In the genomic region with DNA sequence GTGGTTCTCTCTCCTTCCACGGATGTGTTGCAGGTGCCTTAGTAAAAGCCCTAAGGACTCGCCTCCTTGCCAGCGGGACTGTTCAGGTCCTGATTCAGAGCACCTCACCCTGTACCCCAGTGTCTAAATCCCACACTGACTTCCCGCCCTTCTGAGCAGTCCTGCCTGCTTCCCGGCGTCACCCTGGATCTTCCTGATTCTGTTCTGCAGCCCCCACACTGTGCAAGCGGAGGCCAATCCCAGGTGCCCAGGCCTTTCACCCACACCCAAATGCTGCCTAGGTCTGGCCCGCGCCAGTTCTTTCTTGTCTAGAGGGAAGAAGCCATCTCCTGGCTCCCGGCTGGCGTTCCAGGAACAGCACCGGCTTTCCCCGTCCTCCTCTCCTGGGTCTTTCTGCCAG, we compare ENCODE assay signal across 23 cellular contexts.
DNase-seq lines count a peak whose midpoint lies in the region; ATAC-seq, FAIRE-seq and TF ChIP-seq lines count a peak whose summit lies in the region.
"Had no signal": no experiment of that assay in that cellular context is flagged by ENCODE, and none has a peak within 500 bp of the region (broad histone marks: within the 10 kb centered on the region; RNA-seq: fewer than 3 reads in every experiment).

No MANE protein-coding gene starts in this region.

- H3K27me3 Mint-ChIP-seq in GM23338 (ENCODE audit: insufficient read depth, low read depth, poor library complexity) = peaks cover 2% of the 10 kb centered on the region
- peaks cover under 1% of the 10 kb centered on the region for H3K27me3 Mint-ChIP-seq in glutamatergic neuron (ENCODE audit: unreplicated experiment)

- H3K4me3 ChIP-seq in GM23338 (no peak overlapping the region), H1 (ENCODE audit: extremely low read depth in 1 of 4, insufficient read depth in 2 of 4, low read depth in 3 of 4, low read length in 4 of 4) (no peak overlapping the region), neuronal stem cell (ENCODE audit: low read length in 2 of 2) (no peak overlapping the region), hepatocyte (no peak overlapping the region)
- H3K4me3 ChIP-seq: BLaER1, GM23248 had no signal

- H2BK5ac ChIP-seq in H1 (ENCODE audit: low read depth, low read length) (no peak overlapping the region), neuronal stem cell (ENCODE audit: low read length) (no peak overlapping the region)

- POLR2A ChIA-PET in H1 (lab: Charles Lee; ENCODE audit: partially characterized antibody) = interaction anchor here (0.6 kb wide), 1 partner anchor 185 kb away, joined by 3 read pairs; no protein-coding TSS in a partner anchor

- FAIRE-seq in H1 (lab: Jason Lieb, UNC) = no peak
- FAIRE-seq: A204.1, G401.6, GM12892 had no signal

- no peaks in the 10 kb centered on the region for H3K79me2 ChIP-seq in GM23338 (replicated peaks; ENCODE audit: insufficient read depth)
- H3K79me2 ChIP-seq in H1 (ENCODE audit: control insufficient read depth in 1 of 2, insufficient read depth in 2 of 2, low read length in 2 of 2) = no peaks in the 10 kb centered on the region
- H3K79me2 ChIP-seq in hepatocyte = no peaks in the 10 kb centered on the region

- H2AK5ac ChIP-seq in H1 (ENCODE audit: low read depth, low read length) (no peak overlapping the region), neuronal stem cell (ENCODE audit: low read depth, low read length) (peak overlapping the region; percentile 47)

- no peak overlapping the region for H4K91ac ChIP-seq in H1 (replicated peaks; ENCODE audit: insufficient read length, low read length)
- H4K91ac ChIP-seq in neuronal stem cell (ENCODE audit: low read depth, low read length, poor library complexity) = peak overlapping the region; percentile 3

- H3K23ac ChIP-seq in H1 (ENCODE audit: insufficient read length) = no peak overlapping the region
- H3K23ac ChIP-seq in neuronal stem cell (ENCODE audit: low read depth, low read length, poor library complexity) = no peak overlapping the region

- H3K4me2 ChIP-seq in GM23338 (no peak overlapping the region), H1 (ENCODE audit: insufficient read depth in 1 of 2, low read depth in 2 of 2, low read length in 2 of 2) (no peak overlapping the region), neuronal stem cell (ENCODE audit: insufficient read depth, low read length, poor library complexity, severe bottlenecking) (no peak overlapping the region), hepatocyte (no peak overlapping the region)
- H3K4me2 ChIP-seq: BLaER1 had no signal

- H3K4me1 ChIP-seq in GM23338 (ENCODE audit: insufficient read depth) (no peaks in the 10 kb centered on the region), H1 (replicated peaks in 1 of 4; ENCODE audit: control insufficient read depth in 3 of 4, insufficient read depth in 4 of 4, low read length in 3 of 4) (no peaks in the 10 kb centered on the region), foreskin keratinocyte (peaks cover 9% of the 10 kb centered on the region), neuronal stem cell (ENCODE audit: control insufficient read depth in 2 of 2, insufficient read depth in 1 of 2, low read depth in 1 of 2, low read length in 2 of 2) (no peaks in the 10 kb centered on the region), hepatocyte (ENCODE audit: insufficient read depth) (no peaks in the 10 kb centered on the region)
- H3K4me1 ChIP-seq: BLaER1, Caco-2 had no signal

- no peaks in the 10 kb centered on the region; the same call in 1 of the 2 replicates for H3K36me3 ChIP-seq in GM23338 (ENCODE audit: insufficient read depth)
- no peaks in the 10 kb centered on the region for H3K36me3 ChIP-seq in H1 (ENCODE audit: control insufficient read depth in 2 of 4, insufficient read depth in 4 of 4, low read length in 3 of 4)
- no peaks in the 10 kb centered on the region for H3K36me3 ChIP-seq in neuronal stem cell (replicated peaks in 1 of 2; ENCODE audit: control insufficient read depth in 2 of 2, insufficient read depth in 2 of 2, low read length in 2 of 2)
- H3K36me3 ChIP-seq in hepatocyte (replicated peaks; ENCODE audit: insufficient read depth, low read depth) = no peaks in the 10 kb centered on the region
- H3K36me3 ChIP-seq: BLaER1 had no signal

- H3K9me3 Mint-ChIP-seq in GM23338 (peaks cover 14% of the 10 kb centered on the region), glutamatergic neuron (ENCODE audit: unreplicated experiment) (peaks cover 2% of the 10 kb centered on the region)

- H3F3A ChIP-seq in GM23338 (replicated peaks; ENCODE audit: low read depth) = no peaks in the 10 kb centered on the region

- H3K4ac ChIP-seq in H1 (replicated peaks; ENCODE audit: insufficient read length, low read depth, low read length) (no peak overlapping the region), neuronal stem cell (ENCODE audit: low read length) (no peak overlapping the region)

- H2BK15ac ChIP-seq in H1 (ENCODE audit: low read length) (no peak overlapping the region), neuronal stem cell (ENCODE audit: low read length) (no peak overlapping the region)

- no peak overlapping the region for H2BK20ac ChIP-seq in H1 (ENCODE audit: low read length)

- ATAC-seq in GM23338 = no peak
- ATAC-seq in foreskin keratinocyte = peak; percentile 67
- ATAC-seq: CD8-positive, alpha-beta T cell had no signal

- H2AFZ ChIP-seq in GM23338 = peak overlapping the region; percentile 66; the same call in 1 of the 2 replicates
- 0 out of 2 replicates have a peak overlapping the region, but pooled peaks have one; percentile 74 for H2AFZ ChIP-seq in H1 (ENCODE audit: low read length)
- no peak overlapping the region for H2AFZ ChIP-seq in neuronal stem cell (ENCODE audit: low read length)
- H2AFZ ChIP-seq in hepatocyte = no peak overlapping the region
- H2AFZ ChIP-seq: GM23248 had no signal

- H3K23me2 ChIP-seq in H1 (ENCODE audit: low read depth, low read length) = peaks cover 9% of the 10 kb centered on the region; the same call in 1 of the 2 replicates

- H3K18ac ChIP-seq in H1 (ENCODE audit: extremely low read depth, low read length) (no peak overlapping the region), neuronal stem cell (ENCODE audit: low read length) (peak overlapping the region; percentile 24)

- H3K4me1 Mint-ChIP-seq in GM23338 (no peaks in the 10 kb centered on the region), glutamatergic neuron (ENCODE audit: low read depth, unreplicated experiment) (no peaks in the 10 kb centered on the region)
- H3K4me1 Mint-ChIP-seq: B cell; CD4-positive, CD25-positive, alpha-beta regulatory T cell had no signal

- no peak overlapping the region for H3K56ac ChIP-seq in H1 (replicated peaks; ENCODE audit: insufficient read length, low read depth, low read length)

- WGBS in H1 (ENCODE audit: extremely low coverage in 1 of 2, insufficient coverage in 1 of 2, insufficient read length in 1 of 2, insufficient replicate concordance in 2 of 2, low coverage in 1 of 2, low lambda C conversion rate in 2 of 2, missing lambda C conversion rate in 1 of 2), 2 experiments = 93% methylated on average over 13 of the region's 13 CpGs; no CpG with 5 or more reads in 1 of the 2 experiments
- WGBS in neuronal stem cell (ENCODE audit: extremely low coverage in 2 of 2, insufficient read length in 2 of 2, insufficient replicate concordance in 1 of 2), 2 donors = no CpG with 5 or more reads among the region's 13 CpGs
- WGBS in hepatocyte (ENCODE audit: low lambda C conversion rate, missing lambda C conversion rate) = 92% methylated on average over 13 of the region's 13 CpGs

- DNase-seq in GM23338 (ENCODE audit: low spot score) (no peak), H1 (ENCODE audit: low read depth in 1 of 2, low spot score in 2 of 2) (no peak), foreskin keratinocyte (no peak), neuronal stem cell (ENCODE audit: low spot score) (no peak), RPMI8226 (no peak), glutamatergic neuron (no peak), mucosa of gallbladder (ENCODE audit: low spot score) (no peak), hepatocyte (ENCODE audit: low spot score) (no peak)
- DNase-seq: Caco-2; CD4-positive, CD25-positive, alpha-beta regulatory T cell; CD8-positive, alpha-beta T cell; DMS153; DND-41; GM23248; H7; HCEC 1CT had no signal

- no peak overlapping the region for H3K14ac ChIP-seq in H1 (ENCODE audit: insufficient read length)
- H3K14ac ChIP-seq in neuronal stem cell (ENCODE audit: low read length) = no peak overlapping the region

- H3K27me3 ChIP-seq in GM23338 (ENCODE audit: insufficient read depth) (no peaks in the 10 kb centered on the region), H1 (replicated peaks in 1 of 4; ENCODE audit: control insufficient read depth in 3 of 4, extremely low read depth in 1 of 4, insufficient read depth in 3 of 4, low read length in 3 of 4) (no peaks in the 10 kb centered on the region), foreskin keratinocyte (no peaks in the 10 kb centered on the region), neuronal stem cell (ENCODE audit: control insufficient read depth in 3 of 3, insufficient read depth in 3 of 3, low read depth in 1 of 3, low read length in 3 of 3) (no peaks in the 10 kb centered on the region), hepatocyte (no peaks in the 10 kb centered on the region)
- H3K27me3 ChIP-seq: BLaER1 had no signal

- no peak overlapping the region; the same call in 1 of the 2 replicates for H4K8ac ChIP-seq in H1 (ENCODE audit: extremely low read depth, insufficient read depth, low read length)
- H4K8ac ChIP-seq in neuronal stem cell (ENCODE audit: low read depth, low read length) = no peak overlapping the region

- H4K20me1 ChIP-seq in GM23338 (replicated peaks; ENCODE audit: insufficient read depth) (no peaks in the 10 kb centered on the region), H1 (replicated peaks in 1 of 2; ENCODE audit: control insufficient read depth in 1 of 2, insufficient read depth in 2 of 2, low read length in 2 of 2) (peaks cover 0 to 5% of the 10 kb centered on the region in 2 experiments), hepatocyte (ENCODE audit: insufficient read depth, poor library complexity, severe bottlenecking) (no peaks in the 10 kb centered on the region)
- H4K20me1 ChIP-seq: BLaER1 had no signal

- CTCF ChIA-PET in H1 (lab: Charles Lee; ENCODE audit: partially characterized antibody) = interaction anchor here (1.1 kb wide), 1 partner anchor 60 kb away, joined by 5 read pairs; no protein-coding TSS in a partner anchor

- no peaks in the 10 kb centered on the region for H3K79me1 ChIP-seq in H1 (ENCODE audit: low read depth, low read length)
- no peaks in the 10 kb centered on the region for H3K79me1 ChIP-seq in neuronal stem cell (ENCODE audit: low read depth, low read length)

- TF ChIP-seq CTCF in GM23338 (conservative IDR thresholded peaks at IDR 0.05; ENCODE audit: low read depth in 2 of 2) (no peak), H1 (IDR thresholded peaks at IDR 0.05; ENCODE audit: control extremely low read depth in 1 of 3, insufficient read depth in 1 of 3, low read depth in 1 of 3, low read length in 3 of 3) (no peak), foreskin keratinocyte (conservative IDR thresholded peaks at IDR 0.05) (no peak), glutamatergic neuron (IDR thresholded peaks at IDR 0.05; ENCODE audit: partially characterized antibody, unreplicated experiment) (no peak), hepatocyte (IDR thresholded peaks at IDR 0.05; ENCODE audit: poor library complexity) (no peak)

- H3K4me3 Mint-ChIP-seq in GM23338 (no peak overlapping the region), glutamatergic neuron (ENCODE audit: unreplicated experiment) (no peak overlapping the region)
- H3K4me3 Mint-ChIP-seq: B cell; CD4-positive, CD25-positive, alpha-beta regulatory T cell; CD8-positive, alpha-beta T cell had no signal

- peaks cover 0 to 4% of the 10 kb centered on the region in 2 experiments; a peak in 2 of 4 replicates for H3K9me3 ChIP-seq in H1 (ENCODE audit: insufficient read depth in 2 of 2, low read depth in 1 of 2, low read length in 1 of 2)
- peaks cover 0 to 2% of the 10 kb centered on the region in 2 donors for H3K9me3 ChIP-seq in neuronal stem cell (replicated peaks in 1 of 2; ENCODE audit: control insufficient read depth in 2 of 2, insufficient read depth in 1 of 2, low read depth in 1 of 2, low read length in 2 of 2)
- H3K9me3 ChIP-seq in hepatocyte (ENCODE audit: low read depth) = no peaks in the 10 kb centered on the region
- H3K9me3 ChIP-seq: Caco-2 had no signal

- no peak for TF ChIP-seq RAD21 in H1 (IDR thresholded peaks at IDR 0.05 in 1 of 2, conservative IDR thresholded peaks at IDR 0.05 in 1 of 2; ENCODE audit: low read depth in 2 of 2, low read length in 2 of 2)

- H3K9ac ChIP-seq in H1 (replicated peaks in 1 of 4; ENCODE audit: extremely low read depth in 1 of 4, low read depth in 3 of 4, low read length in 3 of 4) (no peak overlapping the region), neuronal stem cell (ENCODE audit: low read depth, low read length, poor library complexity) (no peak overlapping the region)
- H3K9ac ChIP-seq: BLaER1, GM23248 had no signal

- no peak overlapping the region for H2BK120ac ChIP-seq in H1 (replicated peaks; ENCODE audit: low read depth, low read length)
- no peak overlapping the region for H2BK120ac ChIP-seq in neuronal stem cell (ENCODE audit: low read depth, low read length)

- TF ChIP-seq EP300 in H1 (IDR thresholded peaks at IDR 0.05; ENCODE audit: borderline replicate concordance in 1 of 2, low read depth in 2 of 2, low read length in 2 of 2) = no peak

- no peak for TF ChIP-seq POLR2A in H1 (IDR thresholded peaks at IDR 0.05; ENCODE audit: control extremely low read depth in 1 of 2, low read depth in 2 of 2, low read length in 2 of 2)

- H3K36me3 Mint-ChIP-seq in GM23338 (ENCODE audit: low read depth) = no peaks in the 10 kb centered on the region; the same call in 2 of the 3 replicates
- H3K36me3 Mint-ChIP-seq in glutamatergic neuron (ENCODE audit: unreplicated experiment) = peaks cover 12% of the 10 kb centered on the region
- H3K36me3 Mint-ChIP-seq: CD4-positive, CD25-positive, alpha-beta regulatory T cell; CD8-positive, alpha-beta T cell had no signal

- H4K5ac ChIP-seq in H1 (ENCODE audit: insufficient read length, low read depth, low read length) = no peak overlapping the region

- H2BK12ac ChIP-seq in H1 (ENCODE audit: low read depth, low read length) = no peak overlapping the region
- H2BK12ac ChIP-seq in neuronal stem cell (ENCODE audit: low read length) = no peak overlapping the region

- H3K27ac ChIP-seq in GM23338 (ENCODE audit: low read depth) (no peak overlapping the region), H1 (ENCODE audit: low read depth, low read length) (no peak overlapping the region), foreskin keratinocyte (no peak overlapping the region), neuronal stem cell (replicated peaks; ENCODE audit: low read length) (no peak overlapping the region), hepatocyte (no peak overlapping the region)
- H3K27ac ChIP-seq: 22Rv1, BLaER1, C4-2B, GM23248 had no signal

- H3K27ac Mint-ChIP-seq in GM23338 (no peak overlapping the region), glutamatergic neuron (ENCODE audit: unreplicated experiment) (no peak overlapping the region)
- H3K27ac Mint-ChIP-seq: B cell; CD4-positive, CD25-positive, alpha-beta regulatory T cell; CD8-positive, alpha-beta T cell had no signal

- H3K9me2 ChIP-seq in GM23338 (ENCODE audit: insufficient read depth) = no peaks in the 10 kb centered on the region
- no peaks in the 10 kb centered on the region for H3K9me2 ChIP-seq in hepatocyte (replicated peaks; ENCODE audit: insufficient read depth)

Comparison
In these comparisons a context has a peak if more than half of its experiments do, and no peak if none do; other contexts are left out.
1. H2AFZ ChIP-seq: peak in GM23338 (single experiment) and H1 (single experiment); none in neuronal stem cell (single experiment) and hepatocyte (single experiment).